In the genomic region with DNA sequence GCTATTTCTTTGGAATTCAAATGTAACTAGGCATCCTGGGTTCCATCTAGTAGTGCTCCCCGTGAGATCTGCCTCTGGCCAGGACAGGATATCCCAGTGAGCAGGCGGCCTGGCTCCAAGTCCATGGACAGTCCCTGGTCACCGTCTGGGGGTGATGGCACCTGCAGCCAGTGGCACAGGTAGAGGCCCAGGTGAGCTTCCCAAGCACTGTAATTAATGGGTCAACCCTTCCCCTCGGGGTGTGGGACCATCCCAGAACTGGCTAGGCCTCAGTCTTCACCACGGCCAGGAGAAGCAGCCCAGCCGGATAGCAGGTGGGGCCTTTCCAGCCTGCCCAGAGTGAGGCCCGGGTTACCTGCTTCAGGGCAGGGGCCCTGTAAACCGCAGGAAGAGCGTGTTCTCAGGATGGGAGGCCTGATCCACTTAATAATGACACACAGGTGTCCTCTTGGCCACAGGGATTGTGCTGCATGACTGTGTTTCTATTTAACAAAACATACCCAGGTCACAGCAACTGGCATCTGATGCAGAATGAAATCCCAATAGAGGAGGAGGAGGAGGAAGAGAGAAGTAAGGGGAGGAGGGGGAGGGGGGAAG, we compare ENCODE assay signal across 2 cellular contexts.
TF ChIP-seq lines count a peak whose summit lies in the region.

No MANE protein-coding gene starts in this region.

TF ChIP-seq in GM23338, 12 proteins besides CTCF, POLR2A, EP300 and RAD21:
- TF ChIP-seq ZNF331 (CRISPR knock-in tag; IDR thresholded peaks at IDR 0.05; ENCODE audit: low read depth) (no peak), CREB1 (CRISPR knock-in tag; IDR thresholded peaks at IDR 0.05; ENCODE audit: low read depth) (no peak), JUNB (IDR thresholded peaks at IDR 0.05; ENCODE audit: unreplicated experiment) (no peak), STAT1 (IDR thresholded peaks at IDR 0.05; ENCODE audit: unreplicated experiment) (no peak), EZH2phosphoT487 (IDR thresholded peaks at IDR 0.05; ENCODE audit: unreplicated experiment) (no peak)
- TF ChIP-seq, protein P1, sequence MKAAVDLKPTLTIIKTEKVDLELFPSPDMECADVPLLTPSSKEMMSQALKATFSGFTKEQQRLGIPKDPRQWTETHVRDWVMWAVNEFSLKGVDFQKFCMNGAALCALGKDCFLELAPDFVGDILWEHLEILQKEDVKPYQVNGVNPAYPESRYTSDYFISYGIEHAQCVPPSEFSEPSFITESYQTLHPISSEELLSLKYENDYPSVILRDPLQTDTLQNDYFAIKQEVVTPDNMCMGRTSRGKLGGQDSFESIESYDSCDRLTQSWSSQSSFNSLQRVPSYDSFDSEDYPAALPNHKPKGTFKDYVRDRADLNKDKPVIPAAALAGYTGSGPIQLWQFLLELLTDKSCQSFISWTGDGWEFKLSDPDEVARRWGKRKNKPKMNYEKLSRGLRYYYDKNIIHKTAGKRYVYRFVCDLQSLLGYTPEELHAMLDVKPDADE (IDR thresholded peaks at IDR 0.05), result no peak

TF ChIP-seq in HepG2, 621 proteins besides CTCF, POLR2A, EP300 and RAD21:
- TF ChIP-seq SOX6 (IDR thresholded peaks at IDR 0.05), result no peak
- peak; percentile 24; the same call in 1 of the 2 replicates for TF ChIP-seq SOX6 (CRISPR knock-in tag; IDR thresholded peaks at IDR 0.05)
- TF ChIP-seq HNRNPK (IDR thresholded peaks at IDR 0.05; ENCODE audit: low read depth, low read length, poor library complexity, severe bottlenecking), result no peak
- peak; percentile 24 for TF ChIP-seq ZEB1 (IDR thresholded peaks at IDR 0.05; ENCODE audit: insufficient replicate concordance, low read depth)
- TF ChIP-seq ZNF496 (CRISPR knock-in tag; IDR thresholded peaks at IDR 0.05; ENCODE audit: insufficient replicate concordance), result no peak
- no peak for TF ChIP-seq DNMT1 (CRISPR knock-in tag; IDR thresholded peaks at IDR 0.05)
- TF ChIP-seq ZNF354B (CRISPR knock-in tag; IDR thresholded peaks at IDR 0.05), result 0 out of 2 replicates have a peak, but pooled peaks have one; percentile 31
- TF ChIP-seq ZNF891 (CRISPR knock-in tag; IDR thresholded peaks at IDR 0.05), result 0 out of 2 replicates have a peak, but pooled peaks have one; percentile 28
- TF ChIP-seq PRPF4 (IDR thresholded peaks at IDR 0.05; ENCODE audit: low read depth, low read length, poor library complexity, severe bottlenecking), result no peak
- TF ChIP-seq CHCHD3 (CRISPR knock-in tag; IDR thresholded peaks at IDR 0.05), result no peak
- TF ChIP-seq STAT5B (CRISPR knock-in tag; IDR thresholded peaks at IDR 0.05), result no peak
- TF ChIP-seq, protein P2, sequence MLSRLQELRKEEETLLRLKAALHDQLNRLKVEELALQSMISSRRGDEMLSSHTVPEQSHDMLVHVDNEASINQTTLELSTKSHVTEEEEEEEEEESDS (CRISPR knock-in tag; IDR thresholded peaks at IDR 0.05; ENCODE audit: borderline replicate concordance), result no peak
- TF ChIP-seq ETV6 (CRISPR knock-in tag; conservative IDR thresholded peaks at IDR 0.05), result peak; percentile 61; the same call in 1 of the 2 replicates
- no peak for TF ChIP-seq ZKSCAN8 (CRISPR knock-in tag; IDR thresholded peaks at IDR 0.05; ENCODE audit: borderline replicate concordance)
- TF ChIP-seq HNRNPL (IDR thresholded peaks at IDR 0.05; ENCODE audit: low read depth, low read length), result no peak
- TF ChIP-seq ZNF263 (CRISPR knock-in tag; IDR thresholded peaks at IDR 0.05), result peak; percentile 25; the same call in 1 of the 2 replicates
- TF ChIP-seq WIZ (CRISPR knock-in tag; IDR thresholded peaks at IDR 0.05), result 0 out of 2 replicates have a peak, but pooled peaks have one; percentile 12
- no peak for TF ChIP-seq ZNF230 (CRISPR knock-in tag; IDR thresholded peaks at IDR 0.05)
- TF ChIP-seq FOSL1 (CRISPR knock-in tag; IDR thresholded peaks at IDR 0.05; ENCODE audit: borderline replicate concordance), result no peak
- TF ChIP-seq PHF20 (CRISPR knock-in tag; IDR thresholded peaks at IDR 0.05), result no peak
- TF ChIP-seq ZNF350 (CRISPR knock-in tag; IDR thresholded peaks at IDR 0.05; ENCODE audit: borderline replicate concordance, low read depth), result no peak
- no peak for TF ChIP-seq IRX3 (CRISPR knock-in tag; IDR thresholded peaks at IDR 0.05; ENCODE audit: borderline replicate concordance, low read depth)
- no peak for TF ChIP-seq REXO4 (CRISPR knock-in tag; IDR thresholded peaks at IDR 0.05; ENCODE audit: borderline replicate concordance)
- TF ChIP-seq, protein P3, sequence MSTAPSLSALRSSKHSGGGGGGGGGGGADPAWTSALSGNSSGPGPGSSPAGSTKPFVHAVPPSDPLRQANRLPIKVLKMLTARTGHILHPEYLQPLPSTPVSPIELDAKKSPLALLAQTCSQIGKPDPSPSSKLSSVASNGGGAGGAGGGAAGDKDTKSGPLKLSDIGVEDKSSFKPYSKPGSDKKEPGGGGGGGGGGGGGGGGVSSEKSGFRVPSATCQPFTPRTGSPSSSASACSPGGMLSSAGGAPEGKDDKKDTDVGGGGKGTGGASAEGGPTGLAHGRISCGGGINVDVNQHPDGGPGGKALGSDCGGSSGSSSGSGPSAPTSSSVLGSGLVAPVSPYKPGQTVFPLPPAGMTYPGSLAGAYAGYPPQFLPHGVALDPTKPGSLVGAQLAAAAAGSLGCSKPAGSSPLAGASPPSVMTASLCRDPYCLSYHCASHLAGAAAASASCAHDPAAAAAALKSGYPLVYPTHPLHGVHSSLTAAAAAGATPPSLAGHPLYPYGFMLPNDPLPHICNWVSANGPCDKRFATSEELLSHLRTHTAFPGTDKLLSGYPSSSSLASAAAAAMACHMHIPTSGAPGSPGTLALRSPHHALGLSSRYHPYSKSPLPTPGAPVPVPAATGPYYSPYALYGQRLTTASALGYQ (CRISPR knock-in tag; IDR thresholded peaks at IDR 0.05), result no peak
- no peak for TF ChIP-seq FOXO1 (CRISPR knock-in tag; IDR thresholded peaks at IDR 0.05)
- TF ChIP-seq NRL (CRISPR knock-in tag; IDR thresholded peaks at IDR 0.05; ENCODE audit: borderline replicate concordance), result no peak
- TF ChIP-seq MIXL1 (CRISPR knock-in tag; IDR thresholded peaks at IDR 0.05), result no peak
- TF ChIP-seq, protein P4, sequence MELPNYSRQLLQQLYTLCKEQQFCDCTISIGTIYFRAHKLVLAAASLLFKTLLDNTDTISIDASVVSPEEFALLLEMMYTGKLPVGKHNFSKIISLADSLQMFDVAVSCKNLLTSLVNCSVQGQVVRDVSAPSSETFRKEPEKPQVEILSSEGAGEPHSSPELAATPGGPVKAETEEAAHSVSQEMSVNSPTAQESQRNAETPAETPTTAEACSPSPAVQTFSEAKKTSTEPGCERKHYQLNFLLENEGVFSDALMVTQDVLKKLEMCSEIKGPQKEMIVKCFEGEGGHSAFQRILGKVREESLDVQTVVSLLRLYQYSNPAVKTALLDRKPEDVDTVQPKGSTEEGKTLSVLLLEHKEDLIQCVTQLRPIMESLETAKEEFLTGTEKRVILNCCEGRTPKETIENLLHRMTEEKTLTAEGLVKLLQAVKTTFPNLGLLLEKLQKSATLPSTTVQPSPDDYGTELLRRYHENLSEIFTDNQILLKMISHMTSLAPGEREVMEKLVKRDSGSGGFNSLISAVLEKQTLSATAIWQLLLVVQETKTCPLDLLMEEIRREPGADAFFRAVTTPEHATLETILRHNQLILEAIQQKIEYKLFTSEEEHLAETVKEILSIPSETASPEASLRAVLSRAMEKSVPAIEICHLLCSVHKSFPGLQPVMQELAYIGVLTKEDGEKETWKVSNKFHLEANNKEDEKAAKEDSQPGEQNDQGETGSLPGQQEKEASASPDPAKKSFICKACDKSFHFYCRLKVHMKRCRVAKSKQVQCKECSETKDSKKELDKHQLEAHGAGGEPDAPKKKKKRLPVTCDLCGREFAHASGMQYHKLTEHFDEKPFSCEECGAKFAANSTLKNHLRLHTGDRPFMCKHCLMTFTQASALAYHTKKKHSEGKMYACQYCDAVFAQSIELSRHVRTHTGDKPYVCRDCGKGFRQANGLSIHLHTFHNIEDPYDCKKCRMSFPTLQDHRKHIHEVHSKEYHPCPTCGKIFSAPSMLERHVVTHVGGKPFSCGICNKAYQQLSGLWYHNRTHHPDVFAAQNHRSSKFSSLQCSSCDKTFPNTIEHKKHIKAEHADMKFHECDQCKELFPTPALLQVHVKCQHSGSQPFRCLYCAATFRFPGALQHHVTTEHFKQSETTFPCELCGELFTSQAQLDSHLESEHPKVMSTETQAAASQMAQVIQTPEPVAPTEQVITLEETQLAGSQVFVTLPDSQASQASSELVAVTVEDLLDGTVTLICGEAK (IDR thresholded peaks at IDR 0.05), result no peak
- TF ChIP-seq, protein P4 (CRISPR knock-in tag; IDR thresholded peaks at IDR 0.05), result peak; percentile 36; the same call in 1 of the 2 replicates
- peak; percentile 19; the same call in 1 of the 2 replicates for TF ChIP-seq ZNF768 (CRISPR knock-in tag; IDR thresholded peaks at IDR 0.05)
